8 cellular contexts compared by ENCODE assay signal in the genomic region with DNA sequence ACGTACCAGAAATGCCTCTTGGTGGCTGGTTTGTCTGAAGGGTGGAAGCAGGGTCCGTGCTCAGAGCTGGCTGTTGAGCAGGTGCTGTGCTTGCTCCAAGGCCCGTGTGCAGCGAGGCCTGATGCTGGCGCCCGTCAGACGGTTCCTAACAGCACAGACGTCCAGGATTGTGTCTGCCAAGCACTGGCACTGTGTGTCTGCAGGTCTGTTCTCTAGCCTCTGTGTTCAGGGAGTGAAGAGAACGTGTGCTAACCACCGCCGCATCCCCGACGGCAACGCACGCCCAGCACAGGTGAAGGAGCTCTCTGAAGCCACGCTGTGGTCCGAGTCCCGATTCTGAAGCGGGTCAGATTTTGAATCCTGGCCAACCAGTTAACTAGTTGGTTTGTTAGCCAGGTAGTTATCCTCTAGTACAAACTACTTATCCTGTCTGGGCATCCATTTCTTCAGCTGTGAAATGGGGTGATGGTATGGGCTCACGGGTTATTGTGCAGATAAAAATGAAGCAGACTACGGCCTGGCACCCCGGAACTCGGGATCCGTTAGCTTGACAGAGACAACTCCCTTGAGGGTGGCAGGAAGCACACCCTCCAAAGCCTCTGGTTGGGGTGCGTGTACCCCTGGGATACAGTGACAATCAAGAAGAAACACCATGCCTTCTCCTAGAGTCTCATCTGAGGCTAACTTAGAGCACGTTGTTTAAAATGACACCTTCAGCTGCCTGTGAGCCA. TPM values are rescaled to one million over a fixed set of nuclear protein-coding genes. Genes with fewer than 3 reads are reported as not detected.
DNase-seq lines count a peak whose midpoint lies in the region; ATAC-seq and TF ChIP-seq lines count a peak whose summit lies in the region.
"Had no signal": no experiment of that assay in that cellular context is flagged by ENCODE, and none has a peak within 500 bp of the region (broad histone marks: within the 10 kb centered on the region; RNA-seq: fewer than 3 reads in every experiment).

No MANE protein-coding gene starts in this region.

- H3K4me1 Mint-ChIP-seq in Calu3 (ENCODE audit: low read depth, unreplicated experiment), result peaks cover 9% of the 10 kb centered on the region
- peaks cover 4% of the 10 kb centered on the region for H3K4me1 Mint-ChIP-seq in endothelial cell (ENCODE audit: unreplicated experiment)
- H3K4me1 Mint-ChIP-seq in neural crest cell, result peaks cover 12% of the 10 kb centered on the region

- no TSS peak for BruUV-seq in Calu3 (replicated peaks; lab: Mats Ljungman, UMichigan)

- H3K4me3 Mint-ChIP-seq in Calu3 (ENCODE audit: low read depth, unreplicated experiment), result peak overlapping the region; percentile 20
- peak overlapping the region; percentile 75 for H3K4me3 Mint-ChIP-seq in endothelial cell (ENCODE audit: unreplicated experiment)
- H3K4me3 Mint-ChIP-seq in neural crest cell, result no peak overlapping the region

- no peak for ATAC-seq in GM18520 (IDR thresholded peaks at IDR 0.05; ENCODE audit: unreplicated experiment)

- intact Hi-C loops in Calu3 (cut with micrococcal nuclease; ENCODE audit: unreplicated experiment), result loop anchor here (1.0 kb wide), 2 partner anchors 84 to 101 kb away; no protein-coding TSS in a partner anchor

- DNase-seq in Calu3 (no peak), endothelial cell (ENCODE audit: low spot score) (no peak), neural crest cell (ENCODE audit: low read depth, low spot score) (no peak), NCI-H2107 (lab: John Stamatoyannopoulos, UW) (no peak), substantia nigra (lab: John Stamatoyannopoulos, UW) (no peak)

- H3K79me2 ChIP-seq in OCI-LY1 (ENCODE audit: insufficient read depth, low read length), result no peaks in the 10 kb centered on the region

- H3K36me3 Mint-ChIP-seq in Calu3 (ENCODE audit: insufficient read depth, unreplicated experiment) (peaks cover 7% of the 10 kb centered on the region), endothelial cell (ENCODE audit: low read depth, unreplicated experiment) (peaks cover 14% of the 10 kb centered on the region), neural crest cell (ENCODE audit: low read depth) (peaks cover under 1% of the 10 kb centered on the region)

- H3K9me3 ChIP-seq in OCI-LY1 (ENCODE audit: low read length), result no peaks in the 10 kb centered on the region
- H3K9me3 ChIP-seq: ovary had no signal

- CTCF ChIA-PET in Calu3 (lab: Charles Lee), result interaction anchor here (0.6 to 1.7 kb wide), 9 partner anchors 10 to 1836 kb away, joined by 3 to 23 read pairs (median 4); no protein-coding TSS in a partner anchor

- H3K9me3 Mint-ChIP-seq in Calu3 (ENCODE audit: low read depth, unreplicated experiment) (no peaks in the 10 kb centered on the region), endothelial cell (ENCODE audit: unreplicated experiment) (no peaks in the 10 kb centered on the region), neural crest cell (no peaks in the 10 kb centered on the region)

- H3K27ac ChIP-seq in OCI-LY1 (ENCODE audit: low read depth, low read length, poor library complexity, severe bottlenecking) (no peak overlapping the region), substantia nigra (ENCODE audit: low read depth, low read length, poor library complexity, severe bottlenecking) (no peak overlapping the region)
- H3K27ac ChIP-seq: ovary had no signal

- H3K9me2 ChIP-seq in OCI-LY1 (ENCODE audit: low read depth, low read length), result no peaks in the 10 kb centered on the region

- peak overlapping the region; percentile 26; the same call in 1 of the 2 replicates for H3K9ac ChIP-seq in OCI-LY1 (ENCODE audit: low read length)

- no peak for TF ChIP-seq CTCF in Calu3 (IDR thresholded peaks at IDR 0.05; ENCODE audit: unreplicated experiment)
- TF ChIP-seq CTCF in OCI-LY1 (IDR thresholded peaks at IDR 0.05; ENCODE audit: low read length), result no peak
- no peak for TF ChIP-seq CTCF in endothelial cell (IDR thresholded peaks at IDR 0.05; ENCODE audit: unreplicated experiment)
- TF ChIP-seq CTCF in neural crest cell (conservative IDR thresholded peaks at IDR 0.05), result no peak

- H3F3A ChIP-seq in OCI-LY1 (ENCODE audit: insufficient read depth, low read length), result no peaks in the 10 kb centered on the region

- peak overlapping the region; percentile 4 for H2AFZ ChIP-seq in OCI-LY1 (ENCODE audit: low read length)

- no peaks in the 10 kb centered on the region for H3K27me3 ChIP-seq in OCI-LY1 (ENCODE audit: insufficient read depth, low read length)
- H3K27me3 ChIP-seq: ovary had no signal

- H4K20me1 ChIP-seq in OCI-LY1 (ENCODE audit: insufficient read depth, low read length), result no peaks in the 10 kb centered on the region

- H3K4me3 ChIP-seq in OCI-LY1 (ENCODE audit: low read depth, low read length, poor library complexity, severe bottlenecking), result peak overlapping the region; percentile 34
- H3K4me3 ChIP-seq: ovary had no signal

- H3K36me3 ChIP-seq in OCI-LY1 (ENCODE audit: insufficient read depth, low read length), result peaks cover 42% of the 10 kb centered on the region
- H3K36me3 ChIP-seq: ovary had no signal

- H3K27ac Mint-ChIP-seq in Calu3 (ENCODE audit: unreplicated experiment) (no peak overlapping the region), endothelial cell (ENCODE audit: unreplicated experiment) (peak overlapping the region; percentile 55), neural crest cell (ENCODE audit: unreplicated experiment) (peak overlapping the region; percentile 4)

- H3K4me2 ChIP-seq in OCI-LY1 (ENCODE audit: low read length), result peak overlapping the region; percentile 52

- no peaks in the 10 kb centered on the region for H3K27me3 Mint-ChIP-seq in Calu3 (ENCODE audit: unreplicated experiment)
- H3K27me3 Mint-ChIP-seq in endothelial cell (ENCODE audit: unreplicated experiment), result no peaks in the 10 kb centered on the region
- no peaks in the 10 kb centered on the region for H3K27me3 Mint-ChIP-seq in neural crest cell (ENCODE audit: low read depth)

- H3K4me1 ChIP-seq in OCI-LY1 (ENCODE audit: insufficient read depth, low read length, severe bottlenecking), result peaks cover 11% of the 10 kb centered on the region

RNA-seq across cellular contexts. Expression of a gene that starts 18.6 kb away (rescaled TPM):
- total RNA-seq in Calu3 (2022) (not detected in 2 replicates), endothelial cell (ENCODE audit: unreplicated experiment) (not detected), neural crest cell (not detected in 2 replicates)

RNA-seq across cellular contexts. Expression of a gene that starts 32.6 kb away (rescaled TPM):
- not detected in 2 replicates for total RNA-seq in Calu3 (2022)
- not detected for total RNA-seq in endothelial cell (ENCODE audit: unreplicated experiment)
- not detected in 2 replicates for total RNA-seq in neural crest cell
- total RNA-seq: ovary had no signal
